In the genomic region with DNA sequence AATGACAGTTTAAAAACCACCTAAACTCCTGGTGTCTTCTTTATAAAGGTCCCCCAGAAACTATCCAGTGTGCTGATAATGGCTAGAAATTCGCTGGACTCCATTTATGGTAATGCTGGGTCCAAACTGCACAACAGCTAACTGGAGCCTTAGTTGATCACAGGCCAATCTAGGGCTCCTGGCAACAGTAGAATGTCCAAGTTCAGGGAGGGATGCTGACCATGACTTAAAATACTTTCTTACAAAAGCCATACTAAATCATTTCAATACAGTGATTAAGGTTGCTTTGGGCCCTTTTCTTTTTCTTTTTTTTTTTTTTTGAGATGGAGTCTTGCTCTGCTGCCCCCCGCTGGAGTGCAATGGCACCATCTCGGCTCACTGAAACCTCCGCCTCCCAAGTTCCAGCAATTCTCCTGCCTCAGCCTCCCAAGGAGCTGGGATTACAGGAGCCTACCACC, we compare ENCODE assay signal across 1 cellular context.
TF ChIP-seq lines count a peak whose summit lies in the region.

No MANE protein-coding gene starts in this region.

TF ChIP-seq in SK-N-SH treated with all-trans-retinoic acid at 6 μM for 48 hours, 23 proteins besides CTCF, POLR2A, EP300 and RAD21 (continued from another document):
- TF ChIP-seq, protein P1, sequence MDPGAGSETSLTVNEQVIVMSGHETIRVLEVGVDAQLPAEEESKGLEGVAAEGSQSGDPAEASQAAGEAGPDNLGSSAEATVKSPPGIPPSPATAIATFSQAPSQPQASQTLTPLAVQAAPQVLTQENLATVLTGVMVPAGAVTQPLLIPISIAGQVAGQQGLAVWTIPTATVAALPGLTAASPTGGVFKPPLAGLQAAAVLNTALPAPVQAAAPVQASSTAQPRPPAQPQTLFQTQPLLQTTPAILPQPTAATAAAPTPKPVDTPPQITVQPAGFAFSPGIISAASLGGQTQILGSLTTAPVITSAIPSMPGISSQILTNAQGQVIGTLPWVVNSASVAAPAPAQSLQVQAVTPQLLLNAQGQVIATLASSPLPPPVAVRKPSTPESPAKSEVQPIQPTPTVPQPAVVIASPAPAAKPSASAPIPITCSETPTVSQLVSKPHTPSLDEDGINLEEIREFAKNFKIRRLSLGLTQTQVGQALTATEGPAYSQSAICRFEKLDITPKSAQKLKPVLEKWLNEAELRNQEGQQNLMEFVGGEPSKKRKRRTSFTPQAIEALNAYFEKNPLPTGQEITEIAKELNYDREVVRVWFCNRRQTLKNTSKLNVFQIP (CRISPR knock-in tag; IDR thresholded peaks at IDR 0.05; ENCODE audit: borderline replicate concordance, low read depth): no peak
- TF ChIP-seq, protein P2, sequence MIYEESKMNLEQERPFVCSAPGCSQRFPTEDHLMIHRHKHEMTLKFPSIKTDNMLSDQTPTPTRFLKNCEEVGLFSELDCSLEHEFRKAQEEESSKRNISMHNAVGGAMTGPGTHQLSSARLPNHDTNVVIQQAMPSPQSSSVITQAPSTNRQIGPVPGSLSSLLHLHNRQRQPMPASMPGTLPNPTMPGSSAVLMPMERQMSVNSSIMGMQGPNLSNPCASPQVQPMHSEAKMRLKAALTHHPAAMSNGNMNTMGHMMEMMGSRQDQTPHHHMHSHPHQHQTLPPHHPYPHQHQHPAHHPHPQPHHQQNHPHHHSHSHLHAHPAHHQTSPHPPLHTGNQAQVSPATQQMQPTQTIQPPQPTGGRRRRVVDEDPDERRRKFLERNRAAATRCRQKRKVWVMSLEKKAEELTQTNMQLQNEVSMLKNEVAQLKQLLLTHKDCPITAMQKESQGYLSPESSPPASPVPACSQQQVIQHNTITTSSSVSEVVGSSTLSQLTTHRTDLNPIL (CRISPR knock-in tag; IDR thresholded peaks at IDR 0.05; ENCODE audit: low read depth): no peak
- TF ChIP-seq, protein P3, sequence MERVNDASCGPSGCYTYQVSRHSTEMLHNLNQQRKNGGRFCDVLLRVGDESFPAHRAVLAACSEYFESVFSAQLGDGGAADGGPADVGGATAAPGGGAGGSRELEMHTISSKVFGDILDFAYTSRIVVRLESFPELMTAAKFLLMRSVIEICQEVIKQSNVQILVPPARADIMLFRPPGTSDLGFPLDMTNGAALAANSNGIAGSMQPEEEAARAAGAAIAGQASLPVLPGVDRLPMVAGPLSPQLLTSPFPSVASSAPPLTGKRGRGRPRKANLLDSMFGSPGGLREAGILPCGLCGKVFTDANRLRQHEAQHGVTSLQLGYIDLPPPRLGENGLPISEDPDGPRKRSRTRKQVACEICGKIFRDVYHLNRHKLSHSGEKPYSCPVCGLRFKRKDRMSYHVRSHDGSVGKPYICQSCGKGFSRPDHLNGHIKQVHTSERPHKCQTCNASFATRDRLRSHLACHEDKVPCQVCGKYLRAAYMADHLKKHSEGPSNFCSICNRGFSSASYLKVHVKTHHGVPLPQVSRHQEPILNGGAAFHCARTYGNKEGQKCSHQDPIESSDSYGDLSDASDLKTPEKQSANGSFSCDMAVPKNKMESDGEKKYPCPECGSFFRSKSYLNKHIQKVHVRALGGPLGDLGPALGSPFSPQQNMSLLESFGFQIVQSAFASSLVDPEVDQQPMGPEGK (CRISPR knock-in tag; IDR thresholded peaks at IDR 0.05; ENCODE audit: borderline replicate concordance): no peak
- TF ChIP-seq TOX (CRISPR knock-in tag; IDR thresholded peaks at IDR 0.05; ENCODE audit: borderline replicate concordance) (no peak), ZFP30 (CRISPR knock-in tag; IDR thresholded peaks at IDR 0.05) (no peak), ZNF8 (CRISPR knock-in tag; IDR thresholded peaks at IDR 0.05) (no peak)
